ENCODE assay signal across 1 cellular context in the genomic region with DNA sequence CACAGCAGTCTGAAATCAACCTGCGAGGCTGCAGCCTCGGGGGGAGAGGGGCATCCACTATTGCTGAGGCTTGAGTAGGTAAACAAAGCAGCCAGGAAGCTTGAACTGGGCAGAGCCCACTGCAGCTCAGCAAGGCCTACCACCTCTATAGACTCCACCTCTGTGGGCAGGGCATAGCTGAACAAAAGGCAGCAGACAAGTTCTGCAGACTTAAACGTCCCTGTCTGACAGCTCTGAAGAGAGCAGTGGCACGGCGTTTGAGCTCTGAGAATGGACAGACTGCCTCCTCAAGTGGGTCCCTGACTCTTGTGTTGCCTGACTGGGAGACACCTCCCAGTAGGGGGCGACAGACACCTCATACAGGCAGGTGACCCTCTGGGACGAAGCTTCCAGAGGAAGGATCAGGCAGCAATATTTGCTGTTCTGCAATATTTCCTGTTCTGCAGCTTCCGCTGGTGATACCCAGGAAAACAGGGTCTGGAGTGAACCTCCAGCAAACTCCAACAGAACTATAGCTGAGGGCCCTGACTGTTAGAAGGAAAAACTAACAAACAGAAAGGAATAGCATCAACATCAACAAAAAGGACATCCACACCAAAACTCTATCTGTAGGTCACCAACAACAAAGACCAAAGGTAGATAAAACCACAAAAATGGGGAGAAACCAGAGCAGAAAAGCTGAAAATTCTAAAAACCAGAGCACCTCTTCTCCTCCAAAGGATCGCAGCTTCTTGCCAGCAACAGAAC.
TF ChIP-seq lines count a peak whose summit lies in the region.
"Not testable (repeated sequence)": the region's sequence is repeated elsewhere in the genome, so short reads cannot be mapped to it uniquely, and the experiment has no call there.

No MANE protein-coding gene starts in this region.

TF ChIP-seq in HepG2, 621 proteins besides CTCF, POLR2A, EP300 and RAD21 (continues in another document):
- TF ChIP-seq BRD4 (CRISPR knock-in tag; IDR thresholded peaks at IDR 0.05) = 0 out of 2 replicates have a peak, but pooled peaks have one; percentile 43
- TF ChIP-seq ZNF605 (CRISPR knock-in tag; IDR thresholded peaks at IDR 0.05) = peak; percentile 69
- TF ChIP-seq, protein P1, sequence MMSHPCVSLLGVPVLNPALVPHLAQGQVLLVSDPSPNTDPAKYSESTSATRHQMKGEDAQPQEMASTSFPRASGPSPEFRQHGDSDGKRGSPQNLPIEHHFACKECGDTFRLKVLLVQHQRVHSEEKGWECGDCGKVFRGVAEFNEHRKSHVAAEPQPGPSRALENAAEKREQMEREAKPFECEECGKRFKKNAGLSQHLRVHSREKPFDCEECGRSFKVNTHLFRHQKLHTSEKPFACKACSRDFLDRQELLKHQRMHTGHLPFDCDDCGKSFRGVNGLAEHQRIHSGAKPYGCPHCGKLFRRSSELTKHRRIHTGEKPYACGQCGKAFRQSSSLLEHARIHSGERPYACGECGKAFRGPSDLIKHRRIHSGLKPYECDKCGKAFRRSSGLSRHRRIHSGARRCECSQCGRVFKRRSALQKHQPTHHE (CRISPR knock-in tag; IDR thresholded peaks at IDR 0.05; ENCODE audit: borderline replicate concordance) = 0 out of 2 replicates have a peak, but pooled peaks have one; percentile 59
- peak; percentile 67 for TF ChIP-seq ELF3 (CRISPR knock-in tag; IDR thresholded peaks at IDR 0.05)
- TF ChIP-seq POGZ (CRISPR knock-in tag; IDR thresholded peaks at IDR 0.05) = peak; percentile 62
- peak; percentile 26; the same call in 1 of the 2 replicates for TF ChIP-seq SAP130 (CRISPR knock-in tag; IDR thresholded peaks at IDR 0.05; ENCODE audit: low read depth)
- TF ChIP-seq CEBPG (CRISPR knock-in tag; IDR thresholded peaks at IDR 0.05) = peak; percentile 42
- TF ChIP-seq, protein P2, sequence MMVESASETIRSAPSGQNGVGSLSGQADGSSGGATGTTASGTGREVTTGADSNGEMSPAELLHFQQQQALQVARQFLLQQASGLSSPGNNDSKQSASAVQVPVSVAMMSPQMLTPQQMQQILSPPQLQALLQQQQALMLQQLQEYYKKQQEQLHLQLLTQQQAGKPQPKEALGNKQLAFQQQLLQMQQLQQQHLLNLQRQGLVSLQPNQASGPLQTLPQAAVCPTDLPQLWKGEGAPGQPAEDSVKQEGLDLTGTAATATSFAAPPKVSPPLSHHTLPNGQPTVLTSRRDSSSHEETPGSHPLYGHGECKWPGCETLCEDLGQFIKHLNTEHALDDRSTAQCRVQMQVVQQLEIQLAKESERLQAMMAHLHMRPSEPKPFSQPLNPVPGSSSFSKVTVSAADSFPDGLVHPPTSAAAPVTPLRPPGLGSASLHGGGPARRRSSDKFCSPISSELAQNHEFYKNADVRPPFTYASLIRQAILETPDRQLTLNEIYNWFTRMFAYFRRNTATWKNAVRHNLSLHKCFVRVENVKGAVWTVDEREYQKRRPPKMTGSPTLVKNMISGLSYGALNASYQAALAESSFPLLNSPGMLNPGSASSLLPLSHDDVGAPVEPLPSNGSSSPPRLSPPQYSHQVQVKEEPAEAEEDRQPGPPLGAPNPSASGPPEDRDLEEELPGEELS (CRISPR knock-in tag; IDR thresholded peaks at IDR 0.05) = 0 out of 2 replicates have a peak, but pooled peaks have one; percentile 24
- peak; percentile 42 for TF ChIP-seq MED1 (CRISPR knock-in tag; IDR thresholded peaks at IDR 0.05)
- TF ChIP-seq GATAD1 (CRISPR knock-in tag; IDR thresholded peaks at IDR 0.05) = 0 out of 2 replicates have a peak, but pooled peaks have one; percentile 17
- 0 out of 2 replicates have a peak, but pooled peaks have one; percentile 37 for TF ChIP-seq RFXAP (CRISPR knock-in tag; IDR thresholded peaks at IDR 0.05; ENCODE audit: borderline replicate concordance)
- TF ChIP-seq STAG1 (CRISPR knock-in tag; IDR thresholded peaks at IDR 0.05) = peak; percentile 83
- TF ChIP-seq, protein P3, sequence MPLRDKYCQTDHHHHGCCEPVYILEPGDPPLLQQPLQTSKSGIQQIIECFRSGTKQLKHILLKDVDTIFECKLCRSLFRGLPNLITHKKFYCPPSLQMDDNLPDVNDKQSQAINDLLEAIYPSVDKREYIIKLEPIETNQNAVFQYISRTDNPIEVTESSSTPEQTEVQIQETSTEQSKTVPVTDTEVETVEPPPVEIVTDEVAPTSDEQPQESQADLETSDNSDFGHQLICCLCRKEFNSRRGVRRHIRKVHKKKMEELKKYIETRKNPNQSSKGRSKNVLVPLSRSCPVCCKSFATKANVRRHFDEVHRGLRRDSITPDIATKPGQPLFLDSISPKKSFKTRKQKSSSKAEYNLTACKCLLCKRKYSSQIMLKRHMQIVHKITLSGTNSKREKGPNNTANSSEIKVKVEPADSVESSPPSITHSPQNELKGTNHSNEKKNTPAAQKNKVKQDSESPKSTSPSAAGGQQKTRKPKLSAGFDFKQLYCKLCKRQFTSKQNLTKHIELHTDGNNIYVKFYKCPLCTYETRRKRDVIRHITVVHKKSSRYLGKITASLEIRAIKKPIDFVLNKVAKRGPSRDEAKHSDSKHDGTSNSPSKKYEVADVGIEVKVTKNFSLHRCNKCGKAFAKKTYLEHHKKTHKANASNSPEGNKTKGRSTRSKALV (CRISPR knock-in tag; IDR thresholded peaks at IDR 0.05) = 0 out of 2 replicates have a peak, but pooled peaks have one; percentile 36
- peak; percentile 69; the same call in 1 of the 2 replicates for TF ChIP-seq ETV5 (CRISPR knock-in tag; IDR thresholded peaks at IDR 0.05; ENCODE audit: borderline replicate concordance)
- peak; percentile 34; the same call in 1 of the 2 replicates for TF ChIP-seq KDM2A (CRISPR knock-in tag; IDR thresholded peaks at IDR 0.05; ENCODE audit: borderline replicate concordance, low read depth)
- peak; percentile 58; the same call in 1 of the 2 replicates for TF ChIP-seq SALL2 (CRISPR knock-in tag; IDR thresholded peaks at IDR 0.05)
- TF ChIP-seq, protein P4, sequence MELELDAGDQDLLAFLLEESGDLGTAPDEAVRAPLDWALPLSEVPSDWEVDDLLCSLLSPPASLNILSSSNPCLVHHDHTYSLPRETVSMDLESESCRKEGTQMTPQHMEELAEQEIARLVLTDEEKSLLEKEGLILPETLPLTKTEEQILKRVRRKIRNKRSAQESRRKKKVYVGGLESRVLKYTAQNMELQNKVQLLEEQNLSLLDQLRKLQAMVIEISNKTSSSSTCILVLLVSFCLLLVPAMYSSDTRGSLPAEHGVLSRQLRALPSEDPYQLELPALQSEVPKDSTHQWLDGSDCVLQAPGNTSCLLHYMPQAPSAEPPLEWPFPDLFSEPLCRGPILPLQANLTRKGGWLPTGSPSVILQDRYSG (CRISPR knock-in tag; IDR thresholded peaks at IDR 0.05) = 0 out of 2 replicates have a peak, but pooled peaks have one; percentile 27
- 0 out of 2 replicates have a peak, but pooled peaks have one; percentile 45 for TF ChIP-seq THAP11 (CRISPR knock-in tag; IDR thresholded peaks at IDR 0.05)
- TF ChIP-seq IRF2 (CRISPR knock-in tag; IDR thresholded peaks at IDR 0.05) = peak; percentile 69; the same call in 1 of the 2 replicates
- TF ChIP-seq KLF12 (CRISPR knock-in tag; IDR thresholded peaks at IDR 0.05; ENCODE audit: borderline replicate concordance) = 0 out of 2 replicates have a peak, but pooled peaks have one; percentile 41
- TF ChIP-seq ZMYM4 (CRISPR knock-in tag; IDR thresholded peaks at IDR 0.05) = peak; percentile 78
- 0 out of 2 replicates have a peak, but pooled peaks have one; percentile 32 for TF ChIP-seq SPEN (CRISPR knock-in tag; IDR thresholded peaks at IDR 0.05; ENCODE audit: low read depth)
- TF ChIP-seq TBX2 (CRISPR knock-in tag; IDR thresholded peaks at IDR 0.05; ENCODE audit: borderline replicate concordance) = peak; percentile 36; the same call in 1 of the 2 replicates
- TF ChIP-seq, protein P5, sequence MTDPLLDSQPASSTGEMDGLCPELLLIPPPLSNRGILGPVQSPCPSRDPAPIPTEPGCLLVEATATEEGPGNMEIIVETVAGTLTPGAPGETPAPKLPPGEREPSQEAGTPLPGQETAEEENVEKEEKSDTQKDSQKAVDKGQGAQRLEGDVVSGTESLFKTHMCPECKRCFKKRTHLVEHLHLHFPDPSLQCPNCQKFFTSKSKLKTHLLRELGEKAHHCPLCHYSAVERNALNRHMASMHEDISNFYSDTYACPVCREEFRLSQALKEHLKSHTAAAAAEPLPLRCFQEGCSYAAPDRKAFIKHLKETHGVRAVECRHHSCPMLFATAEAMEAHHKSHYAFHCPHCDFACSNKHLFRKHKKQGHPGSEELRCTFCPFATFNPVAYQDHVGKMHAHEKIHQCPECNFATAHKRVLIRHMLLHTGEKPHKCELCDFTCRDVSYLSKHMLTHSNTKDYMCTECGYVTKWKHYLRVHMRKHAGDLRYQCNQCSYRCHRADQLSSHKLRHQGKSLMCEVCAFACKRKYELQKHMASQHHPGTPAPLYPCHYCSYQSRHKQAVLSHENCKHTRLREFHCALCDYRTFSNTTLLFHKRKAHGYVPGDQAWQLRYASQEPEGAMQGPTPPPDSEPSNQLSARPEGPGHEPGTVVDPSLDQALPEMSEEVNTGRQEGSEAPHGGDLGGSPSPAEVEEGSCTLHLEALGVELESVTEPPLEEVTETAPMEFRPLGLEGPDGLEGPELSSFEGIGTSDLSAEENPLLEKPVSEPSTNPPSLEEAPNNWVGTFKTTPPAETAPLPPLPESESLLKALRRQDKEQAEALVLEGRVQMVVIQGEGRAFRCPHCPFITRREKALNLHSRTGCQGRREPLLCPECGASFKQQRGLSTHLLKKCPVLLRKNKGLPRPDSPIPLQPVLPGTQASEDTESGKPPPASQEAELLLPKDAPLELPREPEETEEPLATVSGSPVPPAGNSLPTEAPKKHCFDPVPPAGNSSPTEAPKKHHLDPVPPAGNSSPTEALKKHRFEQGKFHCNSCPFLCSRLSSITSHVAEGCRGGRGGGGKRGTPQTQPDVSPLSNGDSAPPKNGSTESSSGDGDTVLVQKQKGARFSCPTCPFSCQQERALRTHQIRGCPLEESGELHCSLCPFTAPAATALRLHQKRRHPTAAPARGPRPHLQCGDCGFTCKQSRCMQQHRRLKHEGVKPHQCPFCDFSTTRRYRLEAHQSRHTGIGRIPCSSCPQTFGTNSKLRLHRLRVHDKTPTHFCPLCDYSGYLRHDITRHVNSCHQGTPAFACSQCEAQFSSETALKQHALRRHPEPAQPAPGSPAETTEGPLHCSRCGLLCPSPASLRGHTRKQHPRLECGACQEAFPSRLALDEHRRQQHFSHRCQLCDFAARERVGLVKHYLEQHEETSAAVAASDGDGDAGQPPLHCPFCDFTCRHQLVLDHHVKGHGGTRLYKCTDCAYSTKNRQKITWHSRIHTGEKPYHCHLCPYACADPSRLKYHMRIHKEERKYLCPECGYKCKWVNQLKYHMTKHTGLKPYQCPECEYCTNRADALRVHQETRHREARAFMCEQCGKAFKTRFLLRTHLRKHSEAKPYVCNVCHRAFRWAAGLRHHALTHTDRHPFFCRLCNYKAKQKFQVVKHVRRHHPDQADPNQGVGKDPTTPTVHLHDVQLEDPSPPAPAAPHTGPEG (CRISPR knock-in tag; IDR thresholded peaks at IDR 0.05) = 0 out of 2 replicates have a peak, but pooled peaks have one; percentile 30
- TF ChIP-seq ZFX (CRISPR knock-in tag; IDR thresholded peaks at IDR 0.05; ENCODE audit: low read depth) = peak; percentile 33; the same call in 1 of the 2 replicates
- TF ChIP-seq, protein P6, sequence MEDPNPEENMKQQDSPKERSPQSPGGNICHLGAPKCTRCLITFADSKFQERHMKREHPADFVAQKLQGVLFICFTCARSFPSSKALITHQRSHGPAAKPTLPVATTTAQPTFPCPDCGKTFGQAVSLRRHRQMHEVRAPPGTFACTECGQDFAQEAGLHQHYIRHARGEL (CRISPR knock-in tag; IDR thresholded peaks at IDR 0.05) = peak; percentile 96
- TF ChIP-seq, protein P7, sequence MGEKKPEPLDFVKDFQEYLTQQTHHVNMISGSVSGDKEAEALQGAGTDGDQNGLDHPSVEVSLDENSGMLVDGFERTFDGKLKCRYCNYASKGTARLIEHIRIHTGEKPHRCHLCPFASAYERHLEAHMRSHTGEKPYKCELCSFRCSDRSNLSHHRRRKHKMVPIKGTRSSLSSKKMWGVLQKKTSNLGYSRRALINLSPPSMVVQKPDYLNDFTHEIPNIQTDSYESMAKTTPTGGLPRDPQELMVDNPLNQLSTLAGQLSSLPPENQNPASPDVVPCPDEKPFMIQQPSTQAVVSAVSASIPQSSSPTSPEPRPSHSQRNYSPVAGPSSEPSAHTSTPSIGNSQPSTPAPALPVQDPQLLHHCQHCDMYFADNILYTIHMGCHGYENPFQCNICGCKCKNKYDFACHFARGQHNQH (CRISPR knock-in tag; IDR thresholded peaks at IDR 0.05) = peak; percentile 62; the same call in 1 of the 2 replicates
- TF ChIP-seq TEAD3 (CRISPR knock-in tag; optimal IDR thresholded peaks at IDR 0.05; ENCODE audit: borderline replicate concordance) = peak; percentile 56
- peak; percentile 67; the same call in 1 of the 2 replicates for TF ChIP-seq SALL1 (CRISPR knock-in tag; IDR thresholded peaks at IDR 0.05)
- TF ChIP-seq, protein P8, sequence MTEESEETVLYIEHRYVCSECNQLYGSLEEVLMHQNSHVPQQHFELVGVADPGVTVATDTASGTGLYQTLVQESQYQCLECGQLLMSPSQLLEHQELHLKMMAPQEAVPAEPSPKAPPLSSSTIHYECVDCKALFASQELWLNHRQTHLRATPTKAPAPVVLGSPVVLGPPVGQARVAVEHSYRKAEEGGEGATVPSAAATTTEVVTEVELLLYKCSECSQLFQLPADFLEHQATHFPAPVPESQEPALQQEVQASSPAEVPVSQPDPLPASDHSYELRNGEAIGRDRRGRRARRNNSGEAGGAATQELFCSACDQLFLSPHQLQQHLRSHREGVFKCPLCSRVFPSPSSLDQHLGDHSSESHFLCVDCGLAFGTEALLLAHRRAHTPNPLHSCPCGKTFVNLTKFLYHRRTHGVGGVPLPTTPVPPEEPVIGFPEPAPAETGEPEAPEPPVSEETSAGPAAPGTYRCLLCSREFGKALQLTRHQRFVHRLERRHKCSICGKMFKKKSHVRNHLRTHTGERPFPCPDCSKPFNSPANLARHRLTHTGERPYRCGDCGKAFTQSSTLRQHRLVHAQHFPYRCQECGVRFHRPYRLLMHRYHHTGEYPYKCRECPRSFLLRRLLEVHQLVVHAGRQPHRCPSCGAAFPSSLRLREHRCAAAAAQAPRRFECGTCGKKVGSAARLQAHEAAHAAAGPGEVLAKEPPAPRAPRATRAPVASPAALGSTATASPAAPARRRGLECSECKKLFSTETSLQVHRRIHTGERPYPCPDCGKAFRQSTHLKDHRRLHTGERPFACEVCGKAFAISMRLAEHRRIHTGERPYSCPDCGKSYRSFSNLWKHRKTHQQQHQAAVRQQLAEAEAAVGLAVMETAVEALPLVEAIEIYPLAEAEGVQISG (CRISPR knock-in tag; IDR thresholded peaks at IDR 0.05) = peak; percentile 69
- TF ChIP-seq, protein P9, sequence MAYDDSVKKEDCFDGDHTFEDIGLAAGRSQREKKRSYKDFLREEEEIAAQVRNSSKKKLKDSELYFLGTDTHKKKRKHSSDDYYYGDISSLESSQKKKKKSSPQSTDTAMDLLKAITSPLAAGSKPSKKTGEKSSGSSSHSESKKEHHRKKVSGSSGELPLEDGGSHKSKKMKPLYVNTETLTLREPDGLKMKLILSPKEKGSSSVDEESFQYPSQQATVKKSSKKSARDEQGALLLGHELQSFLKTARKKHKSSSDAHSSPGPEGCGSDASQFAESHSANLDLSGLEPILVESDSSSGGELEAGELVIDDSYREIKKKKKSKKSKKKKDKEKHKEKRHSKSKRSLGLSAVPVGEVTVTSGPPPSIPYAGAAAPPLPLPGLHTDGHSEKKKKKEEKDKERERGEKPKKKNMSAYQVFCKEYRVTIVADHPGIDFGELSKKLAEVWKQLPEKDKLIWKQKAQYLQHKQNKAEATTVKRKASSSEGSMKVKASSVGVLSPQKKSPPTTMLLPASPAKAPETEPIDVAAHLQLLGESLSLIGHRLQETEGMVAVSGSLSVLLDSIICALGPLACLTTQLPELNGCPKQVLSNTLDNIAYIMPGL (CRISPR knock-in tag; IDR thresholded peaks at IDR 0.05; ENCODE audit: borderline replicate concordance in 1 of 2, low read depth in 1 of 2) = peak; percentile 43 to 74; a peak in 2 of 4 replicates
- TF ChIP-seq GABPA (IDR thresholded peaks at IDR 0.05; ENCODE audit: low read depth, low read length) = not testable (repeated sequence)
- peak; percentile 52 for TF ChIP-seq GABPA (CRISPR knock-in tag; IDR thresholded peaks at IDR 0.05; ENCODE audit: low read depth)
